In genomic region chr19:13748169-13748884, GRCh38 we compare ENCODE assay signal across 1 cellular context.
TF ChIP-seq lines count a peak whose summit lies in the region.

No MANE protein-coding gene starts in this region.

TF ChIP-seq in K562, 482 proteins besides CTCF, POLR2A, EP300 and RAD21 (continued from another document and continues in another):
- TF ChIP-seq THRB (CRISPR knock-in tag; conservative IDR thresholded peaks at IDR 0.05) (no peak), CBFB (CRISPR knock-in tag; IDR thresholded peaks at IDR 0.05) (0 out of 2 replicates have a peak, but pooled peaks have one; percentile 48), LCOR (CRISPR knock-in tag; IDR thresholded peaks at IDR 0.05) (no peak), GTF2A2 (tag; IDR thresholded peaks at IDR 0.05) (no peak), POLR3G (IDR thresholded peaks at IDR 0.05; ENCODE audit: extremely low read depth, insufficient read length, insufficient replicate concordance) (no peak), BCOR (IDR thresholded peaks at IDR 0.05) (peak; percentile 26; the same call in 1 of the 2 replicates), MAFF (IDR thresholded peaks at IDR 0.05; ENCODE audit: low read length) (no peak), DLX4 (CRISPR knock-in tag; IDR thresholded peaks at IDR 0.05) (no peak), ZBTB2 (IDR thresholded peaks at IDR 0.05) (no peak), KLF1 (tag; IDR thresholded peaks at IDR 0.05) (no peak), ID3 (CRISPR knock-in tag; IDR thresholded peaks at IDR 0.05) (no peak), ID3 (tag; IDR thresholded peaks at IDR 0.05) (no peak), MCM2 (IDR thresholded peaks at IDR 0.05; ENCODE audit: low read depth) (no peak), FOXP1 (CRISPR knock-in tag; IDR thresholded peaks at IDR 0.05) (no peak), NR4A1 (CRISPR knock-in tag; IDR thresholded peaks at IDR 0.05) (no peak), NR4A1 (tag; IDR thresholded peaks at IDR 0.05) (no peak), YY1 (IDR thresholded peaks at IDR 0.05; ENCODE audit: borderline replicate concordance in 1 of 3, control insufficient read depth in 1 of 3, extremely low read depth in 1 of 3, insufficient read depth in 3 of 3, insufficient read length in 1 of 3, insufficient replicate concordance in 2 of 3, low read depth in 1 of 3, low read length in 2 of 3) (peak in 2 of 3 experiments; percentile 0 to 30), NR2F6 (CRISPR knock-in tag; IDR thresholded peaks at IDR 0.05) (no peak), TFAP4 (CRISPR knock-in tag; IDR thresholded peaks at IDR 0.05; ENCODE audit: borderline replicate concordance) (peak; percentile 71), BRD9 (IDR thresholded peaks at IDR 0.05; ENCODE audit: low read depth, partially characterized antibody) (no peak), MYBL2 (IDR thresholded peaks at IDR 0.05; ENCODE audit: low read depth) (no peak), MYBL2 (CRISPR knock-in tag; IDR thresholded peaks at IDR 0.05; ENCODE audit: borderline replicate concordance) (no peak), CBX5 (IDR thresholded peaks at IDR 0.05; ENCODE audit: borderline replicate concordance, low read depth) (no peak), ZNF444 (CRISPR knock-in tag; IDR thresholded peaks at IDR 0.05) (no peak), KDM5B (IDR thresholded peaks at IDR 0.05; ENCODE audit: insufficient replicate concordance, low read depth, low read length) (peak; percentile 1), FOS (IDR thresholded peaks at IDR 0.05; ENCODE audit: extremely low read depth, insufficient read length) (no peak), GTF2E2 (tag; IDR thresholded peaks at IDR 0.05) (no peak), TBL1XR1 (IDR thresholded peaks at IDR 0.05; ENCODE audit: low read length in 2 of 2) (0 out of 4 replicates have a peak, but pooled peaks of 1 of the 2 experiments have one; percentile 5), ZBTB49 (CRISPR knock-in tag; IDR thresholded peaks at IDR 0.05; ENCODE audit: borderline replicate concordance) (no peak), POLR2AphosphoS2 (IDR thresholded peaks at IDR 0.05; ENCODE audit: low read length) (no peak), MYC (IDR thresholded peaks at IDR 0.05; ENCODE audit: low read depth, low read length) (no peak), MYC (CRISPR knock-in tag; IDR thresholded peaks at IDR 0.05; ENCODE audit: borderline replicate concordance, low read depth) (no peak), ZNF699 (CRISPR knock-in tag; IDR thresholded peaks at IDR 0.05; ENCODE audit: insufficient replicate concordance) (no peak), PML (IDR thresholded peaks at IDR 0.05; ENCODE audit: low read length) (no peak), PHF21A (IDR thresholded peaks at IDR 0.05; ENCODE audit: borderline replicate concordance, low read depth) (no peak), SMAD3 (CRISPR knock-in tag; conservative IDR thresholded peaks at IDR 0.05) (no peak), ZNF3 (CRISPR knock-in tag; IDR thresholded peaks at IDR 0.05) (no peak), ELK3 (CRISPR knock-in tag; IDR thresholded peaks at IDR 0.05) (no peak), FOXP4 (CRISPR knock-in tag; IDR thresholded peaks at IDR 0.05; ENCODE audit: borderline replicate concordance) (no peak), E2F8 (IDR thresholded peaks at IDR 0.05; ENCODE audit: low read depth, partially characterized antibody) (no peak), RAD51 (IDR thresholded peaks at IDR 0.05; ENCODE audit: borderline replicate concordance, low read depth) (no peak), ZFP30 (CRISPR knock-in tag; IDR thresholded peaks at IDR 0.05; ENCODE audit: borderline replicate concordance) (no peak), TGIF2 (CRISPR knock-in tag; IDR thresholded peaks at IDR 0.05) (0 out of 2 replicates have a peak, but pooled peaks have one; percentile 43), CEBPB (tag; IDR thresholded peaks at IDR 0.05) (peak; percentile 70), NFE2 (IDR thresholded peaks at IDR 0.05; ENCODE audit: low read depth) (no peak), BRD4 (IDR thresholded peaks at IDR 0.05) (no peak), ESRRA (IDR thresholded peaks at IDR 0.05; ENCODE audit: borderline replicate concordance, low read depth) (peak; percentile 78), DACH1 (IDR thresholded peaks at IDR 0.05; ENCODE audit: partially characterized antibody) (peak; percentile 51), NCOA6 (IDR thresholded peaks at IDR 0.05) (no peak)
- TF ChIP-seq, protein P1, sequence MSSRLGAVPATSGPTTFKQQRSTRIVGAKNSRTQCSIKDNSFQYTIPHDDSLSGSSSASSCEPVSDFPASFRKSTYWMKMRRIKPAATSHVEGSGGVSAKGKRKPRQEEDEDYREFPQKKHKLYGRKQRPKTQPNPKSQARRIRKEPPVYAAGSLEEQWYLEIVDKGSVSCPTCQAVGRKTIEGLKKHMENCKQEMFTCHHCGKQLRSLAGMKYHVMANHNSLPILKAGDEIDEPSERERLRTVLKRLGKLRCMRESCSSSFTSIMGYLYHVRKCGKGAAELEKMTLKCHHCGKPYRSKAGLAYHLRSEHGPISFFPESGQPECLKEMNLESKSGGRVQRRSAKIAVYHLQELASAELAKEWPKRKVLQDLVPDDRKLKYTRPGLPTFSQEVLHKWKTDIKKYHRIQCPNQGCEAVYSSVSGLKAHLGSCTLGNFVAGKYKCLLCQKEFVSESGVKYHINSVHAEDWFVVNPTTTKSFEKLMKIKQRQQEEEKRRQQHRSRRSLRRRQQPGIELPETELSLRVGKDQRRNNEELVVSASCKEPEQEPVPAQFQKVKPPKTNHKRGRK (tag; IDR thresholded peaks at IDR 0.05) = no peak
- TF ChIP-seq, protein P2, sequence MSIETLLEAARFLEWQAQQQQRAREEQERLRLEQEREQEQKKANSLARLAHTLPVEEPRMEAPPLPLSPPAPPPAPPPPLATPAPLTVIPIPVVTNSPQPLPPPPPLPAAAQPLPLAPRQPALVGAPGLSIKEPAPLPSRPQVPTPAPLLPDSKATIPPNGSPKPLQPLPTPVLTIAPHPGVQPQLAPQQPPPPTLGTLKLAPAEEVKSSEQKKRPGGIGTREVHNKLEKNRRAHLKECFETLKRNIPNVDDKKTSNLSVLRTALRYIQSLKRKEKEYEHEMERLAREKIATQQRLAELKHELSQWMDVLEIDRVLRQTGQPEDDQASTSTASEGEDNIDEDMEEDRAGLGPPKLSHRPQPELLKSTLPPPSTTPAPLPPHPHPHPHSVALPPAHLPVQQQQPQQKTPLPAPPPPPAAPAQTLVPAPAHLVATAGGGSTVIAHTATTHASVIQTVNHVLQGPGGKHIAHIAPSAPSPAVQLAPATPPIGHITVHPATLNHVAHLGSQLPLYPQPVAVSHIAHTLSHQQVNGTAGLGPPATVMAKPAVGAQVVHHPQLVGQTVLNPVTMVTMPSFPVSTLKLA (conservative IDR thresholded peaks at IDR 0.05) = no peak
- TF ChIP-seq, protein P3, sequence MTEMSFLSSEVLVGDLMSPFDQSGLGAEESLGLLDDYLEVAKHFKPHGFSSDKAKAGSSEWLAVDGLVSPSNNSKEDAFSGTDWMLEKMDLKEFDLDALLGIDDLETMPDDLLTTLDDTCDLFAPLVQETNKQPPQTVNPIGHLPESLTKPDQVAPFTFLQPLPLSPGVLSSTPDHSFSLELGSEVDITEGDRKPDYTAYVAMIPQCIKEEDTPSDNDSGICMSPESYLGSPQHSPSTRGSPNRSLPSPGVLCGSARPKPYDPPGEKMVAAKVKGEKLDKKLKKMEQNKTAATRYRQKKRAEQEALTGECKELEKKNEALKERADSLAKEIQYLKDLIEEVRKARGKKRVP (CRISPR knock-in tag; IDR thresholded peaks at IDR 0.05) = no peak
